ENCODE assay signal across 8 cellular contexts in genomic region chr22:19854778-19855503, GRCh38. TPM values are rescaled to one million over a fixed set of nuclear protein-coding genes. Genes with fewer than 3 reads are reported as not detected.
A peak's percentile ranks its signal among the peaks of the same experiment; 100 is the strongest.
DNase-seq lines count a peak whose midpoint lies in the region; ATAC-seq and TF ChIP-seq lines count a peak whose summit lies in the region.

Gene GNB1L (minus strand): TSS chr22:19854874. CDS start chr22:19821355, 33,519 bp downstream.
Gene RTL10 (minus strand): TSS chr22:19854874. CDS start chr22:19852261, 2,613 bp downstream.

- ATAC-seq in HG02588 (IDR thresholded peaks at IDR 0.05; ENCODE audit: unreplicated experiment), result peak; percentile 86

- H3K9ac ChIP-seq in SK-N-MC (ENCODE audit: insufficient read length), result peak within 1 kb of the TSS; percentile 94

- peak; percentile 95 for TF ChIP-seq POLR2A in GM10847 (IDR thresholded peaks at IDR 0.05; ENCODE audit: extremely low read depth, insufficient read length)

- no peaks in the 10 kb centered on the region for H3K9me3 ChIP-seq in SK-N-MC (ENCODE audit: low read depth, low read length)

- H3K4me3 ChIP-seq in SK-N-MC, result peak within 1 kb of the TSS; percentile 94

- H3K36me3 ChIP-seq in SK-N-MC (ENCODE audit: insufficient read depth, low read length), result peaks cover 29% of the 10 kb centered on the region

- DNase-seq in NCI-H1048 (lab: John Stamatoyannopoulos, UW) (peak; percentile 90), SK-N-MC (ENCODE audit: low read depth, low spot score) (peak; percentile 60), globus pallidus (ENCODE audit: low spot score) (peak; percentile 95), occipital lobe (lab: John Stamatoyannopoulos, UW) (peak; percentile 92)
- DNase-seq in activated naive CD4-positive, alpha-beta T cell treated with anti-CD3 and anti-CD28 coated beads, Interleukin-2, amount 50 U/mL, for 16 hours, result peak; percentile 96

- H3K27ac ChIP-seq in SK-N-MC (peak within 1 kb of the TSS; percentile 85), temporal lobe (ENCODE audit: low read depth, low read length) (peak within 1 kb of the TSS; percentile 72)

RNA-seq across cellular contexts. Expression of gene GNB1L, which starts in this region (rescaled TPM):
- 2.7 TPM for total RNA-seq in occipital lobe
- total RNA-seq in temporal lobe, result 3.4 TPM

RNA-seq across cellular contexts. Expression of gene RTL10, which starts in this region (rescaled TPM):
- total RNA-seq in occipital lobe (12.3 TPM), temporal lobe (8.1 TPM)

Comparison
In these comparisons a context has a peak if more than half of its experiments do, and no peak if none do; other contexts are left out.
1. Peak in every context shown above with its lines: DNase-seq, ATAC-seq, H3K4me3 ChIP-seq and H3K27ac ChIP-seq.